In genomic region chr19:43605875-43606568, GRCh38 we compare ENCODE assay signal across 20 cellular contexts. TPM values are rescaled to one million over a fixed set of nuclear protein-coding genes. Genes with fewer than 3 reads are reported as not detected.
DNase-seq lines count a peak whose midpoint lies in the region; ATAC-seq and TF ChIP-seq lines count a peak whose summit lies in the region.
"Had no signal": no experiment of that assay in that cellular context is flagged by ENCODE, and none has a peak within 500 bp of the region (broad histone marks: within the 10 kb centered on the region; RNA-seq: fewer than 3 reads in every experiment).

No MANE protein-coding gene starts in this region.

- no peak overlapping the region for H3K4me3 ChIP-seq in suprapubic skin
- H3K4me3 ChIP-seq: heart left ventricle, lower lobe of right lung, spleen, upper lobe of right lung had no signal

- H3K9me3 Mint-ChIP-seq in activated CD4-positive, alpha-beta T cell treated with anti-CD3 and anti-CD28 coated beads for 36 hours (ENCODE audit: low read depth): no peaks in the 10 kb centered on the region
- H3K9me3 Mint-ChIP-seq: immature natural killer cell, naive B cell had no signal

- no peaks in the 10 kb centered on the region for H3K9me3 ChIP-seq in suprapubic skin
- H3K9me3 ChIP-seq: heart left ventricle, lower lobe of right lung, spleen, upper lobe of right lung had no signal

- H3K36me3 Mint-ChIP-seq in activated CD4-positive, alpha-beta T cell treated with anti-CD3 and anti-CD28 coated beads for 36 hours (ENCODE audit: low read depth): no peaks in the 10 kb centered on the region
- H3K36me3 Mint-ChIP-seq: naive B cell had no signal

- intact Hi-C loops in activated CD4-positive, alpha-beta T cell treated with anti-CD3 and anti-CD28 coated beads for 36 hours (cut with DNase I, micrococcal nuclease): no loop called here

- peaks cover 12% of the 10 kb centered on the region for H3K36me3 ChIP-seq in suprapubic skin

- CTCF ChIA-PET in activated CD4-positive, alpha-beta T cell treated with anti-CD3 and anti-CD28 coated beads for 36 hours (lab: Charles Lee): interaction anchor here (0.6 to 1.3 kb wide), 3 partner anchors 37 to 52 kb away, joined by 3 to 4 read pairs (median 3); no protein-coding TSS in a partner anchor

- no peaks in the 10 kb centered on the region for H3K4me1 Mint-ChIP-seq in activated CD4-positive, alpha-beta T cell treated with anti-CD3 and anti-CD28 coated beads for 36 hours

- H3K27me3 ChIP-seq in suprapubic skin: no peaks in the 10 kb centered on the region
- H3K27me3 ChIP-seq: heart left ventricle, spleen, upper lobe of right lung had no signal

- WGBS in suprapubic skin: 51% methylated on average over 7 of the region's 7 CpGs

- no peak for TF ChIP-seq POLR2A in suprapubic skin (IDR thresholded peaks at IDR 0.05)

- peak overlapping the region; percentile 23 for H3K27ac Mint-ChIP-seq in activated CD4-positive, alpha-beta T cell treated with anti-CD3 and anti-CD28 coated beads for 36 hours

- DNase-seq in activated CD4-positive, alpha-beta T cell treated with anti-CD3 and anti-CD28 coated beads for 36 hours: no peak
- DNase-seq in activated CD4-positive, alpha-beta T cell treated with anti-CD3 and anti-CD28 coated beads for 1 hour: no peak
- DNase-seq in NCI-H345 treated with DMSO at 0.1 percent for 48 hours (lab: John Stamatoyannopoulos, UW; ENCODE audit: unreplicated experiment) (peak; percentile 12), epithelial cell of prostate (ENCODE audit: low read depth, low spot score) (no peak), suprapubic skin (ENCODE audit: low spot score in 2 of 2) (no peak), HPDE6-E6E7 (ENCODE audit: extremely low spot score) (no peak), KBM-7 (no peak)
- DNase-seq: effector CD4-positive, alpha-beta T cell; heart left ventricle; immature natural killer cell; lower lobe of right lung; naive B cell; NCI-H187 treated with DMSO at 0.1 percent for 48 hours; spleen; stimulated activated naive CD4-positive, alpha-beta T cell; upper lobe of right lung had no signal

- no peak overlapping the region for H3K4me3 Mint-ChIP-seq in activated CD4-positive, alpha-beta T cell treated with anti-CD3 and anti-CD28 coated beads for 36 hours
- H3K4me3 Mint-ChIP-seq: immature natural killer cell had no signal

- no peaks in the 10 kb centered on the region for H3K27me3 Mint-ChIP-seq in activated CD4-positive, alpha-beta T cell treated with anti-CD3 and anti-CD28 coated beads for 36 hours
- H3K27me3 Mint-ChIP-seq: naive B cell, progenitor cell of endocrine pancreas had no signal

- no peak for TF ChIP-seq CTCF in suprapubic skin (IDR thresholded peaks at IDR 0.05)

- H3K4me1 ChIP-seq in suprapubic skin: peaks cover 24% of the 10 kb centered on the region
- H3K4me1 ChIP-seq: lower lobe of right lung, upper lobe of right lung had no signal

- ATAC-seq in activated CD4-positive, alpha-beta T cell treated with anti-CD3 and anti-CD28 coated beads for 36 hours: no peak
- ATAC-seq in HG02970 (IDR thresholded peaks at IDR 0.05; ENCODE audit: low FRiP score, unreplicated experiment): no peak
- ATAC-seq: HCT116, lower lobe of right lung, Right ventricle myocardium inferior, upper lobe of right lung had no signal

- no peak for TF ChIP-seq EP300 in suprapubic skin (IDR thresholded peaks at IDR 0.05)

- in situ Hi-C loops in KBM-7 (cut with MboI; ENCODE audit: low pct_unique_long_range_greater_than_20kb, low sequenced_read_pairs): no loop called here

- POLR2A ChIA-PET in activated CD4-positive, alpha-beta T cell treated with anti-CD3 and anti-CD28 coated beads for 36 hours (lab: Charles Lee): no interaction called here

- H3K27ac ChIP-seq in epithelial cell of prostate: peak overlapping the region; percentile 60
- H3K27ac ChIP-seq in suprapubic skin: peak overlapping the region; percentile 52
- H3K27ac ChIP-seq: heart left ventricle, lower lobe of right lung, spleen, upper lobe of right lung had no signal

RNA-seq across cellular contexts. Expression of gene SRRM5, which starts 5.9 kb away (rescaled TPM):
- total RNA-seq in activated CD4-positive, alpha-beta T cell treated with anti-CD3 and anti-CD28 coated beads for 36 hours: under 1 TPM; 0.37 to 0.74 TPM
- total RNA-seq in suprapubic skin: 1 to 10 TPM in 1 of 4 donors, not detected in 3; 1.4 TPM

RNA-seq across cellular contexts. Expression of gene ZNF576, which starts 9.6 kb away (rescaled TPM):
- 10 to 100 TPM; 11.6 to 14.3 TPM for total RNA-seq in activated CD4-positive, alpha-beta T cell treated with anti-CD3 and anti-CD28 coated beads for 36 hours
- total RNA-seq in suprapubic skin: 10 to 100 TPM in 3 of 4 donors, 1 to 10 TPM in 1; 9.2 to 20.8 (median 13.7) TPM

RNA-seq across cellular contexts. Expression of gene IRGQ, which starts 10.1 kb away (rescaled TPM):
- 10 to 100 TPM; 11.1 to 16.4 TPM for total RNA-seq in activated CD4-positive, alpha-beta T cell treated with anti-CD3 and anti-CD28 coated beads for 36 hours
- total RNA-seq in suprapubic skin: 10 to 100 TPM; 17.2 to 24.7 (median 19.9) TPM

RNA-seq across cellular contexts. Expression of gene ZNF428, which starts 13.4 kb away (rescaled TPM):
- total RNA-seq in activated CD4-positive, alpha-beta T cell treated with anti-CD3 and anti-CD28 coated beads for 36 hours: 10 to 100 TPM in 1 of 2 experiments, 1 to 10 TPM in 1; 9.0 to 10.1 TPM
- total RNA-seq in suprapubic skin: 10 to 100 TPM; 10.6 to 19.3 (median 17.5) TPM

RNA-seq across cellular contexts. Expression of gene PINLYP, which starts 30.4 kb away (rescaled TPM):
- 1 to 10 TPM; 3.5 to 3.6 TPM for total RNA-seq in activated CD4-positive, alpha-beta T cell treated with anti-CD3 and anti-CD28 coated beads for 36 hours
- 10 to 100 TPM in 3 of 4 donors, 1 to 10 TPM in 1; 4.7 to 22.1 (median 10.9) TPM for total RNA-seq in suprapubic skin
